Comparison of ENCODE assay signal across 9 cellular contexts in the genomic region with DNA sequence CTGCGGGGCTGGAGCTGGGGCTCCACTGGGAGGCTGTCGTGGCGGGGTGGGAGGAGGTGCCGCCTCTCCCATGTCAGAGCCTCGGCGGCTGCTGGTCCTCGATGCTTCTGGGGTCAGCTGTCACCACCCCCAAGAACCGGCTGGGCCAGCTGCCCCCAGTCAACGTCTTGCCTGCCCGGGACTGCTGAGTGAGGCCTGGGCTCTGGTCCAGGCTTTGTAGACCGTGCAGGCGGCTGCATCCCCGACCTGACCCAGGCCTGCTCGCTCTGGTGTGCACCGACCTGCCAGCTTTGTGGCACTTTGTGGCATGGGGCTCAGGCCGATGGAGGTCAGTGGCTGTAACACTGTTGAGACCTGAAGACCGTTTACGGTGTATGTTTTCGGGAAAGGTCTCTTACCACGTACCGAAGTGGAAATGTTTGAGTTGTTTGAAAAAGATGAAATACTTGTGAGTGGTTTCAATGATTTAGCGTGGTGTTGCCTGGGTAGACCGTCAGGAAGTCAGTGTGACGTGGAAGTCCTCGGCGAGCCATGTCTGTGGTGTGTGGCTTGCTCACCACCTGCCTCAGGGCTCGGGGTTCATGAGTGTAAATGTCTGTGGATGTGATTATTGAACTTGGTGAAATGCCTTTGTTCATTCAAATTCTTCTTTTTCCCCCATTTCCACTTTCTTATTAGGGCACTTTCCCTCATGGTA. TPM values are rescaled to one million over a fixed set of nuclear protein-coding genes. Genes with fewer than 3 reads are reported as not detected.
DNase-seq lines count a peak whose midpoint lies in the region; ATAC-seq lines count a peak whose summit lies in the region.
"Had no signal": no experiment of that assay in that cellular context is flagged by ENCODE, and none has a peak within 500 bp of the region (broad histone marks: within the 10 kb centered on the region; RNA-seq: fewer than 3 reads in every experiment).

No MANE protein-coding gene starts in this region.

- H3K9me3 Mint-ChIP-seq in stimulated activated naive B cell treated with anti-CD40 and anti-IgM and Interleukin-4, amounts not matched to agents 10 μg/mL and 1 μg/mL and 100 μg/mL, for 72 hours: peaks cover 0 to under 1% of the 10 kb centered on the region in 2 donors

- H3K4me1 Mint-ChIP-seq in stimulated activated naive B cell treated with anti-CD40 and anti-IgM and Interleukin-4, amounts not matched to agents 10 μg/mL and 1 μg/mL and 100 μg/mL, for 72 hours: peaks cover 34 to 41% of the 10 kb centered on the region in 2 donors

- H3K36me3 Mint-ChIP-seq in stimulated activated naive B cell treated with anti-CD40 and anti-IgM and Interleukin-4, amounts not matched to agents 10 μg/mL and 1 μg/mL and 100 μg/mL, for 72 hours: peaks cover 51 to 69% of the 10 kb centered on the region in 2 donors

- peaks cover 0 to 2% of the 10 kb centered on the region in 2 donors for H3K36me3 ChIP-seq in mucosa of rectum (ENCODE audit: control insufficient read depth in 2 of 2, insufficient read depth in 2 of 2, low read length in 2 of 2)
- peaks cover 7 to 55% of the 10 kb centered on the region in 2 experiments for H3K36me3 ChIP-seq in mesenchymal stem cell (ENCODE audit: control insufficient read depth in 1 of 2, insufficient read depth in 2 of 2, low read depth in 1 of 2, low read length in 2 of 2)

- H2AFZ ChIP-seq in mesenchymal stem cell (ENCODE audit: low read depth, low read length): no peak overlapping the region

- H3K14ac ChIP-seq in mesenchymal stem cell (ENCODE audit: low read length in 2 of 2): no peak overlapping the region

- no peak overlapping the region for H2BK120ac ChIP-seq in mesenchymal stem cell (ENCODE audit: low read depth, low read length)

- peaks cover 27 to 33% of the 10 kb centered on the region in 2 donors for H3K4me1 ChIP-seq in mucosa of rectum (ENCODE audit: control insufficient read depth in 2 of 2, insufficient read depth in 2 of 2, low read length in 2 of 2)
- H3K4me1 ChIP-seq in mesenchymal stem cell (ENCODE audit: control insufficient read depth, insufficient read depth, low read depth, low read length): peaks cover 7% of the 10 kb centered on the region

- no peak overlapping the region for H2AK5ac ChIP-seq in mesenchymal stem cell (ENCODE audit: low read length, severe bottlenecking)

- H3K4me3 ChIP-seq in mucosa of rectum (ENCODE audit: low read length in 2 of 2) (peak overlapping the region in 1 of 2 donors; percentile 52), mesenchymal stem cell (ENCODE audit: insufficient read depth in 1 of 2, low read depth in 1 of 2, low read length in 2 of 2) (peak overlapping the region in 1 of 2 experiments; percentile 3)

- no peak overlapping the region for H3K4me3 Mint-ChIP-seq in stimulated activated naive B cell treated with anti-CD40 and anti-IgM and Interleukin-4, amounts not matched to agents 10 μg/mL and 1 μg/mL and 100 μg/mL, for 72 hours

- H3K18ac ChIP-seq in mesenchymal stem cell (ENCODE audit: low read depth in 1 of 2, low read length in 2 of 2): no peak overlapping the region

- peaks cover 24% of the 10 kb centered on the region for H3K79me1 ChIP-seq in mesenchymal stem cell (replicated peaks; ENCODE audit: low read length, poor library complexity, severe bottlenecking)

- H3K27ac Mint-ChIP-seq in stimulated activated naive B cell treated with anti-CD40 and anti-IgM and Interleukin-4, amounts not matched to agents 10 μg/mL and 1 μg/mL and 100 μg/mL, for 72 hours: peak overlapping the region; percentile 66

- H3K23ac ChIP-seq in mesenchymal stem cell (ENCODE audit: low read length in 2 of 2): no peak overlapping the region

- no peak overlapping the region for H3K4ac ChIP-seq in mesenchymal stem cell (ENCODE audit: low read depth in 1 of 2, low read length in 2 of 2)

- no peak overlapping the region for H3K9ac ChIP-seq in mucosa of rectum (ENCODE audit: low read depth in 1 of 2, low read length in 2 of 2)
- H3K9ac ChIP-seq in mesenchymal stem cell (ENCODE audit: low read length): no peak overlapping the region

- H2BK15ac ChIP-seq in mesenchymal stem cell (ENCODE audit: low read depth, poor library complexity, severe bottlenecking): no peak overlapping the region

- peak; percentile 71 for DNase-seq in T-helper 22 cell (ENCODE audit: low read depth)
- peak; percentile 58 for DNase-seq in activated naive CD4-positive, alpha-beta T cell treated with Interleukin-2 at 50 U/mL for 16 hours
- DNase-seq in stimulated activated naive B cell treated with anti-CD40 and anti-IgM and Interleukin-4, amounts not matched to agents 10 μg/mL and 1 μg/mL and 100 μg/mL, for 72 hours: no peak
- no peak for DNase-seq in mesenchymal stem cell
- no peak for DNase-seq in NK-92 (lab: John Stamatoyannopoulos, UW; ENCODE audit: unreplicated experiment)
- DNase-seq: NCI-H2029 treated with DMSO at 0.1 percent for 48 hours had no signal

- WGBS in mesenchymal stem cell: 93% methylated on average over 26 of the region's 27 CpGs

- ATAC-seq in stimulated activated naive B cell treated with anti-CD40 and anti-IgM and Interleukin-4, amounts not matched to agents 10 μg/mL and 1 μg/mL and 100 μg/mL, for 72 hours (replicated peaks): peak; percentile 77 to 87
- no peak for ATAC-seq in GM21717 (IDR thresholded peaks at IDR 0.05; ENCODE audit: unreplicated experiment)
- no peak for ATAC-seq in GM19395 (IDR thresholded peaks at IDR 0.05; ENCODE audit: unreplicated experiment)

- no peak overlapping the region for H4K91ac ChIP-seq in mesenchymal stem cell (ENCODE audit: low read length)

- no peak overlapping the region for H3K4me2 ChIP-seq in mesenchymal stem cell (ENCODE audit: low read length, poor library complexity, severe bottlenecking)

- H3K27me3 ChIP-seq in mucosa of rectum (ENCODE audit: control insufficient read depth in 2 of 2, insufficient read depth in 2 of 2, low read length in 2 of 2) (no peaks in the 10 kb centered on the region), mesenchymal stem cell (ENCODE audit: control insufficient read depth in 1 of 2, insufficient read depth in 1 of 2, low read length in 2 of 2) (no peaks in the 10 kb centered on the region)

- H3K27ac ChIP-seq in mucosa of rectum (ENCODE audit: low read depth in 2 of 2, low read length in 2 of 2) (peak overlapping the region; percentile 25 to 65), mesenchymal stem cell (ENCODE audit: low read length, poor library complexity, severe bottlenecking) (no peak overlapping the region)

- no peak overlapping the region for H2BK5ac ChIP-seq in mesenchymal stem cell (ENCODE audit: low read depth, low read length, poor library complexity, severe bottlenecking)

- no peak overlapping the region for H2BK12ac ChIP-seq in mesenchymal stem cell (ENCODE audit: low read length in 2 of 2)

- H3K9me3 ChIP-seq in mucosa of rectum (ENCODE audit: control insufficient read depth in 2 of 2, low read length in 2 of 2) (no peaks in the 10 kb centered on the region), mesenchymal stem cell (ENCODE audit: control insufficient read depth, low read length) (no peaks in the 10 kb centered on the region)

- no peak overlapping the region for H4K8ac ChIP-seq in mesenchymal stem cell (ENCODE audit: low read length)

- H3K27me3 Mint-ChIP-seq in stimulated activated naive B cell treated with anti-CD40 and anti-IgM and Interleukin-4, amounts not matched to agents 10 μg/mL and 1 μg/mL and 100 μg/mL, for 72 hours: no peaks in the 10 kb centered on the region

RNA-seq across cellular contexts. Expression of gene ZNF750, which starts 53.2 kb away (rescaled TPM):
- polyA plus RNA-seq in mesenchymal stem cell (2013, experiment 1 of 2): not detected
- not detected for polyA plus RNA-seq in mesenchymal stem cell (2013, experiment 2 of 2)

Comparison
In these comparisons a context has a peak if more than half of its experiments do, and no peak if none do; other contexts are left out.
1. DNase-seq: peak in T-helper 22 cell (single experiment) and activated naive CD4-positive, alpha-beta T cell treated with Interleukin-2 at 50 U/mL for 16 hours (single experiment); none in stimulated activated naive B cell treated with anti-CD40 and anti-IgM and Interleukin-4, amounts not matched to agents 10 μg/mL and 1 μg/mL and 100 μg/mL, for 72 hours (single experiment), mesenchymal stem cell (single experiment) and NK-92 (single experiment).
2. ATAC-seq: peak in stimulated activated naive B cell treated with anti-CD40 and anti-IgM and Interleukin-4, amounts not matched to agents 10 μg/mL and 1 μg/mL and 100 μg/mL, for 72 hours (2 of 2); none in GM21717 (single experiment) and GM19395 (single experiment).